11 cellular contexts compared by ENCODE assay signal in genomic region chr2:217064234-217065103, GRCh38.
DNase-seq lines count a peak whose midpoint lies in the region; ATAC-seq and TF ChIP-seq lines count a peak whose summit lies in the region.
"Had no signal": no experiment of that assay in that cellular context is flagged by ENCODE, and none has a peak within 500 bp of the region (broad histone marks: within the 10 kb centered on the region; RNA-seq: fewer than 3 reads in every experiment).

No MANE protein-coding gene starts in this region.

- no peak overlapping the region for H3K4me3 Mint-ChIP-seq in T-helper 17 cell

- H3K9me3 ChIP-seq in T-helper 17 cell (ENCODE audit: control insufficient read depth, low read length, poor library complexity, severe bottlenecking): no peaks in the 10 kb centered on the region

- in situ Hi-C loops in brain microvascular endothelial cell (cut with HindIII; ENCODE audit: low pct_ligation_motif_present, low sequenced_read_pairs): no loop called here

- H3K27me3 ChIP-seq in brain microvascular endothelial cell (replicated peaks): no peaks in the 10 kb centered on the region

- no peak overlapping the region for H3K27ac Mint-ChIP-seq in T-helper 17 cell

- no peak overlapping the region for H3K4me3 ChIP-seq in brain microvascular endothelial cell (ENCODE audit: low read depth, low read length)

- no peaks in the 10 kb centered on the region for H3K36me3 Mint-ChIP-seq in T-helper 17 cell (ENCODE audit: low read depth)

- TF ChIP-seq CTCF in brain microvascular endothelial cell (IDR thresholded peaks at IDR 0.05; ENCODE audit: low read depth, low read length, missing control alignments): no peak

- peaks cover 12% of the 10 kb centered on the region for H3K27me3 Mint-ChIP-seq in T-helper 17 cell

- no peaks in the 10 kb centered on the region for H3K4me1 Mint-ChIP-seq in T-helper 17 cell

- peak; percentile 17 for ATAC-seq in stimulated activated naive CD8-positive, alpha-beta T cell treated with anti-CD3 and anti-CD28 coated beads, Interleukin-15, Interleukin-2, amounts not matched to agents 100 U/mL and 50 U/mL, for 24 hours
- no peak for ATAC-seq in T-helper 17 cell
- no peak for ATAC-seq in GM21528 (IDR thresholded peaks at IDR 0.05; ENCODE audit: low FRiP score, unreplicated experiment)

- peak; percentile 77 for DNase-seq in M059J (ENCODE audit: low read depth)
- peak; percentile 49 for DNase-seq in brain microvascular endothelial cell
- DNase-seq in kidney glomerular epithelial cell (lab: John Stamatoyannopoulos, UW): peak; percentile 79
- DNase-seq in stimulated activated naive CD8-positive, alpha-beta T cell treated with anti-CD3 and anti-CD28 coated beads, Interleukin-15, Interleukin-2, amounts not matched to agents 100 U/mL and 50 U/mL, for 24 hours: no peak
- DNase-seq in activated T-cell treated with anti-CD3 and anti-CD28 coated beads, Interleukin-2, amount 50 U/mL, for 48 hours: no peak
- no peak for DNase-seq in T-helper 17 cell
- DNase-seq in medulla oblongata (ENCODE audit: extremely low spot score): no peak
- DNase-seq: cerebellar nuclear complex; DMS153; stimulated activated CD4-positive, alpha-beta T cell treated with anti-CD3 and anti-CD28 coated beads, Interleukin-2, amount 100 ng/mL, for 24 hours had no signal

- no peaks in the 10 kb centered on the region for H3K36me3 ChIP-seq in brain microvascular endothelial cell (replicated peaks)

- H3K27ac ChIP-seq in brain microvascular endothelial cell: peak overlapping the region; percentile 41

Comparison
In these comparisons a context has a peak if more than half of its experiments do, and no peak if none do; other contexts are left out.
1. DNase-seq: peak in M059J (single experiment), brain microvascular endothelial cell (single experiment) and kidney glomerular epithelial cell (single experiment); none in stimulated activated naive CD8-positive, alpha-beta T cell treated with anti-CD3 and anti-CD28 coated beads, Interleukin-15, Interleukin-2, amounts not matched to agents 100 U/mL and 50 U/mL, for 24 hours (single experiment), activated T-cell treated with anti-CD3 and anti-CD28 coated beads, Interleukin-2, amount 50 U/mL, for 48 hours (0 of 2), T-helper 17 cell (0 of 3) and medulla oblongata (single experiment).